8 cellular contexts compared by ENCODE assay signal in the genomic region with DNA sequence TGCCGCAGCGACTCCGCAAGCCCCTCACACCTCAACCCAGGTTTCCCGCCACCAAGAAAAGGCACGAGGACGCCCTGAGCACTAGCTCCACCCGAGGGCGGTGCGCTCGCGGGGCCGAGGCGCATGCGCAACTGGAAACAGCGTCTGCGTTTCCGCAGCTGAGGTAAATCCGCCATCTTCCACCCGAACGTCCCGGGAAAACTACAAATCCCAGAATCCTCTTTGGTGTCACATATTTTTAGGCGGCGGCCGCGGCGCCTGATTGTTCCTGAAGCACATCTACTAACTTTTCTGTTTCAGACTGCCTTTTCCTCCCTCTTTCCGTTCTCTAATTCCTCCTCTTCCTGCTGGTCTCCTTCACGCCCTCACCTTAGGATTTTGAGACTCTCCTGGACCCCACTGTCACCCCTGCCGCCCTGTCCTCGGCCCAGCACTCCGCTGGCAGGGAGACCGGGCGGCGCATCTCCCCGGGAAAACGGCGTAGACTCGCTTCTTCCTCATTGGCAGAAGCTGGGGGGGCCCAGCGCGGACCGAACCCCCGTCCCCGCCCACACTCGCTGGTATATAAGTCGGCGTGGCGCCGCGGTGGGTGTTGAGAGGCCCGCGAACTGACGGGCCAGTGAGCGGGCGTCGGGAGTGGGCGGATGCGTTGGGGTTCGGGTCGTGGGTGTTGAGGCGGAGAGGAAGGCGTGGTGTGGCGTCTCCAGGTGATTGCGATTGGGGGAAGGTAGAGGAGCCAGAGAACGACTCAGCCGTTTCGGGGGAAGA. TPM values are rescaled to one million over a fixed set of nuclear protein-coding genes. Genes with fewer than 3 reads are reported as not detected.
DNase-seq lines count a peak whose midpoint lies in the region; ATAC-seq and TF ChIP-seq lines count a peak whose summit lies in the region.

A gene with protein sequence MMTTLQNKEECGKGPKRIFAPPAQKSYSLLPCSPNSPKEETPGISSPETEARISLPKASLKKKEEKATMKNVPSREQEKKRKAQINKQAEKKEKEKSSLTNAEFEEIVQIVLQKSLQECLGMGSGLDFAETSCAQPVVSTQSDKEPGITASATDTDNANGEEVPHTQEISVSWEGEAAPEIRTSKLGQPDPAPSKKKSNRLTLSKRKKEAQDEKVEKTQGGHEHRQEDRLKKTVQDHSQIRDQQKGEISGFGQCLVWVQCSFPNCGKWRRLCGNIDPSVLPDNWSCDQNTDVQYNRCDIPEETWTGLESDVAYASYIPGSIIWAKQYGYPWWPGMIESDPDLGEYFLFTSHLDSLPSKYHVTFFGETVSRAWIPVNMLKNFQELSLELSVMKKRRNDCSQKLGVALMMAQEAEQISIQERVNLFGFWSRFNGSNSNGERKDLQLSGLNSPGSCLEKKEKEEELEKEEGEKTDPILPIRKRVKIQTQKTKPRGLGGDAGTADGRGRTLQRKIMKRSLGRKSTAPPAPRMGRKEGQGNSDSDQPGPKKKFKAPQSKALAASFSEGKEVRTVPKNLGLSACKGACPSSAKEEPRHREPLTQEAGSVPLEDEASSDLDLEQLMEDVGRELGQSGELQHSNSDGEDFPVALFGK (minus strand): TSS at position 505 of the 768 bp plus-strand sequence. CDS start 8,054 bp downstream, outside the sequence.

- H3K36me3 ChIP-seq in hepatocyte (replicated peaks; ENCODE audit: insufficient read depth, low read depth): no peaks in the 10 kb centered on the region
- H3K36me3 ChIP-seq in rectal smooth muscle tissue (ENCODE audit: control insufficient read depth, insufficient read depth, low read length): no peaks in the 10 kb centered on the region
- H3K36me3 ChIP-seq in aorta (ENCODE audit: control insufficient read depth in 1 of 2, insufficient read depth in 2 of 2, low read length in 1 of 2): no peaks in the 10 kb centered on the region

- ATAC-seq in GM18502 (IDR thresholded peaks at IDR 0.05; ENCODE audit: poor library complexity, unreplicated experiment) (peak; percentile 49), HG02973 (IDR thresholded peaks at IDR 0.05; ENCODE audit: unreplicated experiment) (peak; percentile 33), aorta (ENCODE audit: low FRiP score) (peak; percentile 89)

- peak; percentile 95 for DNase-seq in NCI-H2029 (lab: John Stamatoyannopoulos, UW)
- peak; percentile 85 for DNase-seq in T1000 (lab: John Stamatoyannopoulos, UW)
- DNase-seq in astrocyte of the hippocampus (ENCODE audit: low read depth, low spot score): peak; percentile 98
- DNase-seq in hepatocyte (ENCODE audit: low spot score): peak; percentile 96
- DNase-seq in aorta: peak; percentile 98

- no peak for TF ChIP-seq CTCF in hepatocyte (IDR thresholded peaks at IDR 0.05; ENCODE audit: poor library complexity)

- peaks cover 3% of the 10 kb centered on the region for H4K20me1 ChIP-seq in hepatocyte (ENCODE audit: insufficient read depth, poor library complexity, severe bottlenecking)

- peak within 1 kb of the TSS; percentile 98 for H3K27ac ChIP-seq in hepatocyte
- peak within 1 kb of the TSS; percentile 100 for H3K27ac ChIP-seq in rectal smooth muscle tissue (ENCODE audit: low read depth, low read length)
- H3K27ac ChIP-seq in aorta (ENCODE audit: low read depth in 1 of 2, low read length in 2 of 2): peak within 1 kb of the TSS; percentile 71 to 98

- WGBS in hepatocyte (ENCODE audit: low lambda C conversion rate, missing lambda C conversion rate): 2% methylated on average over 66 of the region's 66 CpGs
- 0% methylated on average over 66 of the region's 66 CpGs for WGBS in aorta, 2 donors

- H3K9ac ChIP-seq in rectal smooth muscle tissue (ENCODE audit: low read length): peak within 1 kb of the TSS; percentile 96

- H3K27me3 ChIP-seq in hepatocyte (no peaks in the 10 kb centered on the region), rectal smooth muscle tissue (ENCODE audit: control insufficient read depth, insufficient read depth, low read length) (no peaks in the 10 kb centered on the region), aorta (ENCODE audit: control insufficient read depth in 1 of 2, insufficient read depth in 2 of 2, low read length in 1 of 2) (no peaks in the 10 kb centered on the region)

- H3K4me2 ChIP-seq in hepatocyte: peak within 1 kb of the TSS; percentile 75

- H3K79me2 ChIP-seq in hepatocyte: peaks cover 31% of the 10 kb centered on the region

- H3K9me3 ChIP-seq in hepatocyte (ENCODE audit: low read depth) (no peaks in the 10 kb centered on the region), aorta (ENCODE audit: control insufficient read depth, low read length) (no peaks in the 10 kb centered on the region)

- intact Hi-C loops in aorta (cut with DNase I): no loop called here

- H3K9me2 ChIP-seq in hepatocyte (replicated peaks; ENCODE audit: insufficient read depth): no peaks in the 10 kb centered on the region

- peaks cover 22% of the 10 kb centered on the region for H3K4me1 ChIP-seq in hepatocyte (ENCODE audit: insufficient read depth)
- H3K4me1 ChIP-seq in rectal smooth muscle tissue (ENCODE audit: control insufficient read depth, insufficient read depth, low read length): peaks cover 6% of the 10 kb centered on the region
- no peaks in the 10 kb centered on the region for H3K4me1 ChIP-seq in aorta (ENCODE audit: control insufficient read depth in 1 of 2, insufficient read depth in 2 of 2, low read length in 2 of 2)

- H3K4me3 ChIP-seq in hepatocyte (peak within 1 kb of the TSS; percentile 36), rectal smooth muscle tissue (ENCODE audit: low read length) (peak within 1 kb of the TSS; percentile 95), aorta (ENCODE audit: low read length in 2 of 2) (peak within 1 kb of the TSS; percentile 62 to 72)

- H2AFZ ChIP-seq in hepatocyte: peak within 1 kb of the TSS; percentile 70

RNA-seq across cellular contexts. Expression of the gene that starts here (rescaled TPM):
- total RNA-seq in hepatocyte (1.8 and 2.2 TPM in 2 replicates), aorta (1 to 10 TPM; 2.2 to 4.4 TPM)
- polyA plus RNA-seq in hepatocyte (3.3 and 4.9 TPM in 2 replicates), aorta (10 to 100 TPM in 1 of 2 donors, 1 to 10 TPM in 1; 4.0 to 18.7 TPM)

Comparison
In these comparisons a context has a peak if more than half of its experiments do, and no peak if none do; other contexts are left out.
1. Peak in every context shown above with its lines: DNase-seq, ATAC-seq, H3K4me3 ChIP-seq and H3K27ac ChIP-seq.
2. ATAC-seq: peak in every context shown above with its lines; median percentile 89 in aorta; 49 in GM18502; 33 in HG02973.
3. H3K4me3 ChIP-seq: peak in every context shown above with its lines; median percentile 95 in rectal smooth muscle tissue; 67 in aorta; 36 in hepatocyte.